Comparison of ENCODE assay signal across 8 cellular contexts in genomic region chr11:123062892-123063395, GRCh38. TPM values are rescaled to one million over a fixed set of nuclear protein-coding genes. Genes with fewer than 3 reads are reported as not detected.
DNase-seq lines count a peak whose midpoint lies in the region; ATAC-seq, FAIRE-seq and TF ChIP-seq lines count a peak whose summit lies in the region.

No MANE protein-coding gene starts in this region.

- ATAC-seq in activated T-cell treated with anti-CD3 and anti-CD28 coated beads, Interleukin-2, amount 50 U/mL, for 72 hours (replicated peaks in 1 of 2), result no peak

- no peaks in the 10 kb centered on the region for H3K27me3 ChIP-seq in keratinocyte (ENCODE audit: control insufficient read depth, extremely low read depth, insufficient read depth, low read length)

- H4K20me1 ChIP-seq in keratinocyte (ENCODE audit: control insufficient read depth, extremely low read depth, insufficient read depth, low read length), result peaks cover 33% of the 10 kb centered on the region

- H3K4me3 ChIP-seq in astrocyte of the cerebellum (ENCODE audit: low read depth, low read length), result peak overlapping the region; percentile 85
- H3K4me3 ChIP-seq in keratinocyte (ENCODE audit: control insufficient read depth in 2 of 3, extremely low read depth in 1 of 3, insufficient read depth in 2 of 3, low read depth in 1 of 3, low read length in 3 of 3), result peak overlapping the region; percentile 86 to 100 (median 99)

- H3K36me3 Mint-ChIP-seq in activated T-cell treated with anti-CD3 and anti-CD28 coated beads, Interleukin-2, amount 50 U/mL, for 72 hours (ENCODE audit: insufficient read depth in 2 of 2), result peaks cover 40 to 46% of the 10 kb centered on the region in 2 donors

- in situ Hi-C loops in astrocyte of the cerebellum (cut with HindIII; ENCODE audit: low sequenced_read_pairs), result no loop called here

- H3K9me3 ChIP-seq in keratinocyte (ENCODE audit: control insufficient read depth, low read depth, low read length), result no peaks in the 10 kb centered on the region

- peak overlapping the region; percentile 95 for H2AFZ ChIP-seq in keratinocyte (ENCODE audit: control insufficient read depth, low read length)

- H3K9me3 Mint-ChIP-seq in activated T-cell treated with anti-CD3 and anti-CD28 coated beads, Interleukin-2, amount 50 U/mL, for 72 hours, result no peaks in the 10 kb centered on the region

- H3K4me3 Mint-ChIP-seq in activated T-cell treated with anti-CD3 and anti-CD28 coated beads, Interleukin-2, amount 50 U/mL, for 72 hours, result peak overlapping the region; percentile 99

- dilution Hi-C loops in keratinocyte (cut with MboI; ENCODE audit: extremely low pct_ligation_motif_present, low sequenced_read_pairs), result no loop called here

- no peaks in the 10 kb centered on the region for H3K27me3 Mint-ChIP-seq in activated T-cell treated with anti-CD3 and anti-CD28 coated beads, Interleukin-2, amount 50 U/mL, for 72 hours (ENCODE audit: low read depth)

- H3K36me3 ChIP-seq in keratinocyte (ENCODE audit: control insufficient read depth in 2 of 2, extremely low read depth in 1 of 2, insufficient read depth in 2 of 2, low read length in 2 of 2), result peaks cover 19 to 36% of the 10 kb centered on the region in 2 experiments

- H3K27ac Mint-ChIP-seq in activated T-cell treated with anti-CD3 and anti-CD28 coated beads, Interleukin-2, amount 50 U/mL, for 72 hours, result peak overlapping the region; percentile 100

- H3K9ac ChIP-seq in keratinocyte (ENCODE audit: control insufficient read depth, extremely low read depth, insufficient read depth, low read length), result peak overlapping the region; percentile 100

- H3K79me2 ChIP-seq in keratinocyte (ENCODE audit: control insufficient read depth, insufficient read depth, low read length), result peaks cover 56% of the 10 kb centered on the region

- no peak for TF ChIP-seq CTCF in astrocyte of the cerebellum (IDR thresholded peaks at IDR 0.05; ENCODE audit: low read depth, low read length, missing control alignments)
- no peak for TF ChIP-seq CTCF in keratinocyte (optimal IDR thresholded peaks at IDR 0.05 in 1 of 3, IDR thresholded peaks at IDR 0.05 in 1 of 3, conservative IDR thresholded peaks at IDR 0.05 in 1 of 3; ENCODE audit: extremely low read depth in 1 of 3, insufficient read depth in 2 of 3, low read length in 3 of 3)

- no peak for FAIRE-seq in keratinocyte (lab: Jason Lieb, UNC)

- H3K4me1 ChIP-seq in keratinocyte (ENCODE audit: control insufficient read depth, extremely low read depth, insufficient read depth, low read length), result peaks cover 29% of the 10 kb centered on the region

- peak overlapping the region; percentile 99 for H3K27ac ChIP-seq in keratinocyte (ENCODE audit: control insufficient read depth, insufficient read depth, low read length)

- H3K4me1 Mint-ChIP-seq in activated T-cell treated with anti-CD3 and anti-CD28 coated beads, Interleukin-2, amount 50 U/mL, for 72 hours (ENCODE audit: low read depth), result peaks cover 64% of the 10 kb centered on the region

- no peaks in the 10 kb centered on the region for H3K9me1 ChIP-seq in keratinocyte (ENCODE audit: control insufficient read depth, extremely low read depth, insufficient read depth, low read length)

- DNase-seq in activated T-cell treated with anti-CD3 and anti-CD28 coated beads, Interleukin-2, amount 50 U/mL, for 72 hours, result no peak
- DNase-seq in activated T-cell treated with anti-CD3 and anti-CD28 coated beads, Interleukin-2, amount 50 U/mL, for 1 hour, result no peak
- DNase-seq in NCI-H1092 (lab: John Stamatoyannopoulos, UW) (peak; percentile 51), astrocyte of the cerebellum (ENCODE audit: low read depth) (no peak), keratinocyte (ENCODE audit: low read depth, low spot score) (no peak), stromal cell of bone marrow (ENCODE audit: low read depth) (peak; percentile 13), SIG-M5 (lab: John Stamatoyannopoulos, UW) (no peak)
- DNase-seq in stimulated activated CD4-positive, alpha-beta T cell treated with anti-CD3 and anti-CD28 coated beads, Interleukin-2, amount 100 ng/mL, for 48 hours, result no peak

- peak overlapping the region; percentile 96 for H3K4me2 ChIP-seq in keratinocyte (ENCODE audit: control insufficient read depth, extremely low read depth, insufficient read depth, low read depth, low read length)

RNA-seq across cellular contexts. Expression of gene HSPA8, which starts 1.0 kb away (rescaled TPM):
- 1,000 to 10,000 TPM; 1,108 to 1,228 TPM for total RNA-seq in activated T-cell treated with anti-CD3 and anti-CD28 coated beads, Interleukin-2, amount 50 U/mL, for 72 hours
- 2,567 to 3,596 TPM (median 3,207 TPM) in 3 replicates for polyA plus RNA-seq in keratinocyte
- 7,600 TPM for polyA plus RNA-seq in keratinocyte (2011; ENCODE audit: low read depth)
- 1,397 and 2,546 TPM in 2 replicates for polyA plus RNA-seq in keratinocyte (2011; cell fraction: cytosol; rRNA removed)
- polyA plus RNA-seq in keratinocyte (2011; cell fraction: nucleus; rRNA removed), result 2,037 and 2,525 TPM in 2 replicates
- polyA plus RNA-seq in keratinocyte (2012; ENCODE audit: low replicate concordance), result 1,916 and 2,237 TPM in 2 replicates
- 3,035 to 4,185 TPM (median 3,746 TPM) in 3 replicates for polyA minus RNA-seq in keratinocyte
- polyA minus RNA-seq in keratinocyte (2011; cell fraction: cytosol; rRNA and poly(A)+ RNA removed), result 1,174 TPM
- polyA minus RNA-seq in keratinocyte (2011; cell fraction: nucleus; rRNA and poly(A)+ RNA removed), result 1,345 and 2,183 TPM in 2 replicates

Comparison
In these comparisons a context has a peak if more than half of its experiments do, and no peak if none do; other contexts are left out.
1. DNase-seq: peak in NCI-H1092 (single experiment) and stromal cell of bone marrow (single experiment); none in activated T-cell treated with anti-CD3 and anti-CD28 coated beads, Interleukin-2, amount 50 U/mL, for 72 hours (0 of 2), activated T-cell treated with anti-CD3 and anti-CD28 coated beads, Interleukin-2, amount 50 U/mL, for 1 hour (single experiment), astrocyte of the cerebellum (single experiment), keratinocyte (single experiment), stimulated activated CD4-positive, alpha-beta T cell treated with anti-CD3 and anti-CD28 coated beads, Interleukin-2, amount 100 ng/mL, for 48 hours (0 of 2) and SIG-M5 (single experiment).